ENCODE assay signal across 1 cellular context in the genomic region with DNA sequence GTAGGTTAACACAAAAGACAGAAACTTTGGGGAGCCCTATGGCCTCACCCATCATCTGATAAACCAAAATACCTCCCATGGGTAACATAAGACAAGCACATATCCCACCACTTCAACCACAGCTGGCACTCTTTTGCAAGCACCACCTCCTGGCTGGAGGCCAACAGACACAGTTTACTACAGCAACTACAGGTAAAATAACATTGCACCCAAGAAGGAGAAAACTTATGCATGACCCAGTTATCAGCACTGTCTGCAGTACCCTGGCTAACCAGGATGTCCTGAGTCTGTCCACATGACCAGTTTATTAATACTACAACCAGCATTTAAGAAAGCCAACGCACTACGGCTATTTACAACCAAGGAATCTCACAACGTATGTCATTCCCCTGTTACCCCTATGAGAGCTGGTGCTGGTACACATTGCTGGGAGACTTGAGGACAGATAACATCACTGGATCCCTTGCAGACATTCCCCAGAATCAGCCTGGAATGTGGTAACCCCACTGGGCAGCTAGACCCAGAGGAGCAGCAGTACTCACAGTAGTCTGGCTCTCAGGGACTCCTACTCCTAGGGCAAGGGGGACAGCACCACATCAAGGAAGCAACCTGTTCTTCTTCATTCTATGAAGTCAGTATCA.
TF ChIP-seq lines count a peak whose summit lies in the region.

No MANE protein-coding gene starts in this region.

TF ChIP-seq in HepG2, 621 proteins besides CTCF, POLR2A, EP300 and RAD21:
- TF ChIP-seq PRDM10 (CRISPR knock-in tag; IDR thresholded peaks at IDR 0.05; ENCODE audit: low read depth) (no peak), FOXO4 (CRISPR knock-in tag; conservative IDR thresholded peaks at IDR 0.05) (0 out of 2 replicates have a peak, but pooled peaks have one; percentile 14)
